ENCODE assay signal across 8 cellular contexts in genomic region chr2:18490901-18491300, GRCh38.
"Had no signal": no experiment of that assay in that cellular context is flagged by ENCODE, and none has a peak within 500 bp of the region (broad histone marks: within the 10 kb centered on the region; RNA-seq: fewer than 3 reads in every experiment).

No MANE protein-coding gene starts in this region.

- H3K27ac ChIP-seq: HL-60 had no signal

- H3K36me3 Mint-ChIP-seq: IgD-negative memory B cell had no signal

- H3K4me3 ChIP-seq: GM23338 had no signal

- ATAC-seq: GM23338, HepG2 had no signal

- H3K4me1 Mint-ChIP-seq: IgD-negative memory B cell had no signal

- H3K4me2 ChIP-seq: GM23338 had no signal

- FAIRE-seq: H1, H54, HepG2 had no signal

- H2AFZ ChIP-seq: GM23338 had no signal

- H3K9me3 Mint-ChIP-seq: GM23338, H9, IgD-negative memory B cell had no signal

- H3K4me3 Mint-ChIP-seq: GM23338, H9, IgD-negative memory B cell had no signal

- DNase-seq: H9, HCEC 1CT had no signal

- H3K27ac Mint-ChIP-seq: GM23338, H9, IgD-negative memory B cell had no signal
